ENCODE assay signal across 31 cellular contexts in the genomic region with DNA sequence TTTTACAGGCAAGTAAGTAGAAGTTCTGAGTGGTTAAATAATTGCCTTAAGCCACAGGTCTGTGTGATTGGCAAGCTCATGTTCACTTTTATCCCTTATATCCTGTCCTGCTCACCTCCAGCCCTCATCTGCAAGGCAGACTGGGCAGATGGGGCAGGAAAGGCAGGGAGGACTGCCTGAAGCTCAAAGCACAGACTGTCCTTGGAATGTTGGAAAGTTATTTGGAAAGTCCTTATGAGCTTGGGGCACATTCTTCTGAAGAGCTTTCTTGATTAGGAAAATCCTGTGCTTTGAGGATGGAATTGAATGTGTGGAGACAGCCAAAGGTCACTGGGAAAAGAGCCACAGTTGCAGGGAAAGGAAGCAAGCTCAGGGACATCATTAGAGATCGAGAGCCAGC. TPM values are rescaled to one million over a fixed set of nuclear protein-coding genes. Genes with fewer than 3 reads are reported as not detected.
A peak's percentile ranks its signal among the peaks of the same experiment; 100 is the strongest.
DNase-seq lines count a peak whose midpoint lies in the region; FAIRE-seq and TF ChIP-seq lines count a peak whose summit lies in the region.
"Had no signal": no experiment of that assay in that cellular context is flagged by ENCODE, and none has a peak within 500 bp of the region (broad histone marks: within the 10 kb centered on the region; RNA-seq: fewer than 3 reads in every experiment).

No MANE protein-coding gene starts in this region.

- H3K9me3 Mint-ChIP-seq in MCF 10A (ENCODE audit: unreplicated experiment): peaks cover 3% of the 10 kb centered on the region

- peak; percentile 55 for FAIRE-seq in bronchial epithelial cell (lab: Jason Lieb, UNC)
- FAIRE-seq: A204.1, G401.6, GM12891, GM19239 had no signal

- H3K27me3 Mint-ChIP-seq in MCF 10A (ENCODE audit: insufficient read depth, unreplicated experiment): peaks cover 81% of the 10 kb centered on the region

- POLR2A ChIA-PET in MCF 10A (lab: Yijun Ruan, JAX): interaction anchor here (0.5 kb wide), 1 partner anchor 74 kb away, joined by 3 read pairs; no protein-coding TSS in a partner anchor

- H3K36me3 ChIP-seq in bronchial epithelial cell (ENCODE audit: control insufficient read depth, insufficient read depth, low read length) (no peaks in the 10 kb centered on the region), trophoblast cell (ENCODE audit: control insufficient read depth in 1 of 2, insufficient read depth in 2 of 2, low read length in 2 of 2) (no peaks in the 10 kb centered on the region)
- H3K36me3 ChIP-seq: BE2C, BLaER1 had no signal

- no peaks in the 10 kb centered on the region for H3K36me3 Mint-ChIP-seq in MCF 10A (ENCODE audit: insufficient read depth, unreplicated experiment)
- H3K36me3 Mint-ChIP-seq: CD14-positive monocyte; CD4-positive, CD25-positive, alpha-beta regulatory T cell had no signal

- no peak overlapping the region for H3K27ac Mint-ChIP-seq in MCF 10A (ENCODE audit: low read depth, unreplicated experiment)
- H3K27ac Mint-ChIP-seq: CD14-positive monocyte; CD4-positive, alpha-beta memory T cell; CD4-positive, CD25-positive, alpha-beta regulatory T cell had no signal

- DNase-seq in RPMI7951 (ENCODE audit: low read depth) (peak; percentile 22), bronchial epithelial cell (ENCODE audit: low read depth) (no peak), foreskin melanocyte (peak; percentile 20), trophoblast cell (peak; percentile 66 to 68), GM20000 (ENCODE audit: low spot score) (no peak), MCF 10A (ENCODE audit: unreplicated experiment) (no peak), COLO829 (ENCODE audit: low spot score) (no peak)
- no peak for DNase-seq in activated effector memory CD4-positive, alpha-beta T cell treated with anti-CD3 and anti-CD28 coated beads, Interleukin-2, amount 50 U/mL, for 16 hours
- DNase-seq: 8988T; ACHN; BE2C; C1 segment of cervical spinal cord; CD4-positive, alpha-beta memory T cell; CD4-positive, CD25-positive, alpha-beta regulatory T cell; COR-L47; DMS 273 treated with DMSO at 0.1 percent for 48 hours; DMS153; DMS53; DMS79; DND-41; EL; GF-D8 had no signal

- no peak overlapping the region for H3K4me3 Mint-ChIP-seq in MCF 10A (ENCODE audit: unreplicated experiment)
- H3K4me3 Mint-ChIP-seq: CD14-positive monocyte; CD4-positive, alpha-beta memory T cell; CD4-positive, CD25-positive, alpha-beta regulatory T cell had no signal

- H3K27me3 ChIP-seq in bronchial epithelial cell (ENCODE audit: control insufficient read depth, insufficient read depth, low read length): no peaks in the 10 kb centered on the region
- no peaks in the 10 kb centered on the region for H3K27me3 ChIP-seq in trophoblast cell (ENCODE audit: insufficient read depth, low read length)
- H3K27me3 ChIP-seq: BE2C, BLaER1 had no signal

- H2BK120ac ChIP-seq in trophoblast cell (ENCODE audit: insufficient read depth, low read length, poor library complexity): no peak overlapping the region

- H3K9ac ChIP-seq in trophoblast cell (ENCODE audit: low read length): no peak overlapping the region
- H3K9ac ChIP-seq: BLaER1 had no signal

- no peak overlapping the region for H3K4me2 ChIP-seq in trophoblast cell (ENCODE audit: low read length)
- H3K4me2 ChIP-seq: BLaER1 had no signal

- H3K4me3 ChIP-seq in bronchial epithelial cell (ENCODE audit: low read depth, low read length) (no peak overlapping the region), trophoblast cell (ENCODE audit: low read depth, low read length) (no peak overlapping the region)
- H3K4me3 ChIP-seq: BLaER1 had no signal

- no peaks in the 10 kb centered on the region for H3K4me1 Mint-ChIP-seq in MCF 10A (ENCODE audit: insufficient read depth, unreplicated experiment)
- H3K4me1 Mint-ChIP-seq: CD14-positive monocyte; CD4-positive, alpha-beta memory T cell; CD4-positive, CD25-positive, alpha-beta regulatory T cell had no signal

- BruUV-seq in MCF 10A (replicated peaks; lab: Mats Ljungman, UMichigan): no TSS peak

- H4K12ac ChIP-seq in trophoblast cell (ENCODE audit: low read depth, low read length): no peak overlapping the region

- H3K79me2 ChIP-seq in trophoblast cell (ENCODE audit: control insufficient read depth, insufficient read depth, low read length, poor library complexity): no peaks in the 10 kb centered on the region

- intact Hi-C loops in MCF 10A (cut with micrococcal nuclease): no loop called here

- no peak overlapping the region for H3K18ac ChIP-seq in trophoblast cell (ENCODE audit: low read length)

- TF ChIP-seq CTCF in bronchial epithelial cell (IDR thresholded peaks at IDR 0.05; ENCODE audit: insufficient read depth, low read length, severe bottlenecking) (no peak), GM20000 (IDR thresholded peaks at IDR 0.05; ENCODE audit: extremely low read depth, missing control alignments) (no peak), MCF 10A (IDR thresholded peaks at IDR 0.05; ENCODE audit: unreplicated experiment) (no peak)

- no peaks in the 10 kb centered on the region for H3K79me1 ChIP-seq in trophoblast cell (ENCODE audit: low read length)

- H4K91ac ChIP-seq in trophoblast cell (ENCODE audit: low read depth, low read length): no peak overlapping the region

- no peaks in the 10 kb centered on the region for H3K4me1 ChIP-seq in trophoblast cell (ENCODE audit: control insufficient read depth in 1 of 2, insufficient read depth in 2 of 2, low read length in 2 of 2)
- H3K4me1 ChIP-seq: BE2C, BLaER1 had no signal

- H2AFZ ChIP-seq in trophoblast cell (ENCODE audit: insufficient read depth, low read length, poor library complexity): no peak overlapping the region

- no peak overlapping the region for H2BK12ac ChIP-seq in trophoblast cell (ENCODE audit: low read length)

- H3K23ac ChIP-seq in trophoblast cell (ENCODE audit: low read length): no peak overlapping the region

- no peak overlapping the region for H3K14ac ChIP-seq in trophoblast cell (ENCODE audit: low read length)

- CTCF ChIA-PET in MCF 10A (lab: Yijun Ruan, JAX): interaction anchor here (0.6 to 2.7 kb wide), 2 partner anchors 12 to 1643 kb away, joined by 3 to 10 read pairs; no protein-coding TSS in a partner anchor

- no peak overlapping the region for H2AK5ac ChIP-seq in trophoblast cell (ENCODE audit: low read length)

- no peak overlapping the region for H4K8ac ChIP-seq in trophoblast cell (ENCODE audit: low read depth, low read length)

- WGBS in trophoblast cell (ENCODE audit: extremely low coverage, insufficient coverage, insufficient read length): no CpG with 5 or more reads among the region's 1 CpG

- H2BK5ac ChIP-seq in trophoblast cell (ENCODE audit: low read depth, low read length, poor library complexity): no peak overlapping the region

- H3K27ac ChIP-seq in trophoblast cell (ENCODE audit: low read depth, low read length): no peak overlapping the region
- H3K27ac ChIP-seq: BLaER1 had no signal

- peaks cover 2% of the 10 kb centered on the region for H3K9me3 ChIP-seq in trophoblast cell (ENCODE audit: insufficient read depth, low read depth, low read length)
- H3K9me3 ChIP-seq: BE2C had no signal

- H3K4ac ChIP-seq in trophoblast cell (ENCODE audit: low read depth, low read length): no peak overlapping the region

RNA-seq across cellular contexts. Expression of gene STK35, which starts 48.9 kb away (rescaled TPM):
- total RNA-seq in RPMI7951 (2014; rRNA removed; shearing (Covaris generic)): 15.7 and 20.8 TPM in 2 replicates
- 20.0 TPM in 2 replicates for total RNA-seq in bronchial epithelial cell
- polyA plus RNA-seq in trophoblast cell (2013): 19.0 and 19.9 TPM in 2 replicates
- total RNA-seq in MCF 10A (2022): 18.2 and 21.3 TPM in 2 replicates

RNA-seq across cellular contexts. Expression of gene PDYN, which starts 58.9 kb away (rescaled TPM):
- total RNA-seq in RPMI7951 (2014; rRNA removed; shearing (Covaris generic)): not detected in 2 replicates
- total RNA-seq in bronchial epithelial cell (not detected in 2 replicates), MCF 10A (2022) (not detected in 2 replicates)
- polyA plus RNA-seq in trophoblast cell (2013): not detected in 2 replicates
- total RNA-seq: A673; CD4-positive, alpha-beta memory T cell; CD4-positive, CD25-positive, alpha-beta regulatory T cell; Daoy had no signal
- polyA plus RNA-seq: AG04450; CD14-positive monocyte; CD4-positive, alpha-beta memory T cell; CD4-positive, CD25-positive, alpha-beta regulatory T cell had no signal

Comparison
In these comparisons a context has a peak if more than half of its experiments do, and no peak if none do; other contexts are left out.
1. DNase-seq: peak in RPMI7951 (single experiment), foreskin melanocyte (single experiment) and trophoblast cell (2 of 2); none in bronchial epithelial cell (single experiment), GM20000 (single experiment), MCF 10A (single experiment), COLO829 (single experiment) and activated effector memory CD4-positive, alpha-beta T cell treated with anti-CD3 and anti-CD28 coated beads, Interleukin-2, amount 50 U/mL, for 16 hours (single experiment).